ENCODE assay signal across 24 cellular contexts in the genomic region with DNA sequence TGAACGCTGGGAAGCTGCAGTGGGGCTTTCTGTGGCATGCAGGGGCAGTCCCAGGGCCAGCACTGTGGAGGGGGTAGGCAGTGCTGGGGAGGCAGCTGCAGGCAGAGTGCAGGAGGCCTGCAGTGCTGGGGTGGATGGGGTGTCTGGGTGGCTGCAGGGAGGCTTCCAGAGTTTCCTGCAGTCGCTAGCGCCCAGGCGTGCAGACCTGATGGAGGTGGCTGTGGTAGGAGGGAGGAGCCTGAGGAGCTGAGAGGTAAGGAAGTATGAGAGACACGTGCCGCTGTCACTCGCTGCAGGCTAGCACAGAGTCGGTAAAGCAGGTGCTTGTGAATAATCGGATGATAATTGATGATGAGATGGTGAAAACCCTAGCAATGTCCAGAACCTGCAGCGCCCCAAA. TPM values are rescaled to one million over a fixed set of nuclear protein-coding genes. Genes with fewer than 3 reads are reported as not detected.
DNase-seq lines count a peak whose midpoint lies in the region; ATAC-seq and TF ChIP-seq lines count a peak whose summit lies in the region.
"Had no signal": no experiment of that assay in that cellular context is flagged by ENCODE, and none has a peak within 500 bp of the region (broad histone marks: within the 10 kb centered on the region; RNA-seq: fewer than 3 reads in every experiment).

No MANE protein-coding gene starts in this region.

- TF ChIP-seq CTCF in breast epithelium (IDR thresholded peaks at IDR 0.05), result no peak
- TF ChIP-seq CTCF in MCF 10A (IDR thresholded peaks at IDR 0.05; ENCODE audit: unreplicated experiment), result no peak
- TF ChIP-seq CTCF in thoracic aorta (IDR thresholded peaks at IDR 0.05), result no peak
- TF ChIP-seq CTCF in mesothelial cell of epicardium (IDR thresholded peaks at IDR 0.05; ENCODE audit: unreplicated experiment), result no peak

- WGBS in esophagus, 2 donors, result 85 to 88% methylated on average over 10 of the region's 10 CpGs
- WGBS in neuronal stem cell (ENCODE audit: extremely low coverage in 2 of 2, insufficient read length in 2 of 2, insufficient replicate concordance in 1 of 2), 2 donors, result no CpG with 5 or more reads among the region's 10 CpGs

- H2BK12ac ChIP-seq in neuronal stem cell (ENCODE audit: low read length), result no peak overlapping the region

- peak overlapping the region; percentile 11 for H3K18ac ChIP-seq in neuronal stem cell (ENCODE audit: low read length)

- H3K4ac ChIP-seq in neuronal stem cell (ENCODE audit: low read length), result no peak overlapping the region

- no peak overlapping the region for H2AFZ ChIP-seq in neuronal stem cell (ENCODE audit: low read length)

- H3K27ac ChIP-seq in breast epithelium, result peak overlapping the region; percentile 87 to 95
- H3K27ac ChIP-seq in esophagus (ENCODE audit: low read depth in 2 of 2, low read length in 1 of 2), result peak overlapping the region; percentile 14 to 66
- H3K27ac ChIP-seq in neuronal stem cell (replicated peaks; ENCODE audit: low read length), result no peak overlapping the region
- H3K27ac ChIP-seq in thoracic aorta, result peak overlapping the region; percentile 42 to 96

- intact Hi-C loops in breast epithelium (cut with DNase I; ENCODE audit: low total_unique reads) (no loop called here), MCF 10A (cut with micrococcal nuclease) (loop anchor here (5.0 kb wide), 1 partner anchor 91 kb away; no protein-coding TSS in a partner anchor)

- no peaks in the 10 kb centered on the region for H3K79me1 ChIP-seq in neuronal stem cell (ENCODE audit: low read depth, low read length)

- H2BK5ac ChIP-seq in neuronal stem cell (ENCODE audit: low read length), result no peak overlapping the region

- no peak overlapping the region for H2BK15ac ChIP-seq in neuronal stem cell (ENCODE audit: low read length)

- no peaks in the 10 kb centered on the region for H3K9me3 ChIP-seq in breast epithelium
- no peaks in the 10 kb centered on the region for H3K9me3 ChIP-seq in esophagus (ENCODE audit: control insufficient read depth in 2 of 2, insufficient read depth in 1 of 2, low read depth in 1 of 2, low read length in 1 of 2)
- H3K9me3 ChIP-seq in neuronal stem cell (replicated peaks in 1 of 2; ENCODE audit: control insufficient read depth in 2 of 2, insufficient read depth in 1 of 2, low read depth in 1 of 2, low read length in 2 of 2), result no peaks in the 10 kb centered on the region
- no peaks in the 10 kb centered on the region for H3K9me3 ChIP-seq in thoracic aorta

- no peaks in the 10 kb centered on the region for H3K27me3 Mint-ChIP-seq in MCF 10A (ENCODE audit: insufficient read depth, unreplicated experiment)
- no peaks in the 10 kb centered on the region for H3K27me3 Mint-ChIP-seq in mesothelial cell of epicardium (ENCODE audit: low read depth)
- H3K27me3 Mint-ChIP-seq: activated CD4-positive, alpha-beta T cell treated with anti-CD3 and anti-CD28 coated beads for 36 hours; activated naive CD8-positive, alpha-beta T cell treated with anti-CD3 and anti-CD28 coated beads for 36 hours had no signal

- H3K27me3 ChIP-seq in breast epithelium, result no peaks in the 10 kb centered on the region
- H3K27me3 ChIP-seq in esophagus (ENCODE audit: control insufficient read depth in 1 of 2, insufficient read depth in 2 of 2, low read length in 2 of 2), result no peaks in the 10 kb centered on the region
- H3K27me3 ChIP-seq in neuronal stem cell (ENCODE audit: control insufficient read depth in 3 of 3, insufficient read depth in 3 of 3, low read depth in 1 of 3, low read length in 3 of 3), result no peaks in the 10 kb centered on the region
- no peaks in the 10 kb centered on the region for H3K27me3 ChIP-seq in thoracic aorta (replicated peaks; ENCODE audit: insufficient read depth)

- no peak overlapping the region for H2BK120ac ChIP-seq in neuronal stem cell (ENCODE audit: low read depth, low read length)

- H3K4me3 Mint-ChIP-seq in MCF 10A (ENCODE audit: unreplicated experiment), result no peak overlapping the region
- H3K4me3 Mint-ChIP-seq in mesothelial cell of epicardium, result no peak overlapping the region
- H3K4me3 Mint-ChIP-seq: activated CD4-positive, alpha-beta T cell treated with anti-CD3 and anti-CD28 coated beads for 36 hours; activated CD8-positive, alpha-beta T cell treated with anti-CD3 and anti-CD28 coated beads, Interleukin-2, amount 10 ng/mL, durations not matched to agents 7 days and 5 days; activated naive CD8-positive, alpha-beta T cell treated with anti-CD3 and anti-CD28 coated beads for 36 hours; CD4-positive, alpha-beta memory T cell; central memory CD8-positive, alpha-beta T cell; memory B cell; T-helper 2 cell treated with Interferon-gamma antibody and Interleukin-4, amounts not matched to agents 5 μg/mL and 100 μg/mL, for 36 hours had no signal

- CTCF ChIA-PET in MCF 10A (lab: Yijun Ruan, JAX), result interaction anchor here (0.7 to 6.1 kb wide), 3 partner anchors 20 to 92 kb away, joined by 3 to 45 read pairs (median 4); no protein-coding TSS in a partner anchor

- no peak overlapping the region for H2AK5ac ChIP-seq in neuronal stem cell (ENCODE audit: low read depth, low read length)

- no peak overlapping the region for H3K4me2 ChIP-seq in neuronal stem cell (ENCODE audit: insufficient read depth, low read length, poor library complexity, severe bottlenecking)

- H3K4me1 Mint-ChIP-seq in MCF 10A (ENCODE audit: insufficient read depth, unreplicated experiment) (peaks cover 19% of the 10 kb centered on the region), mesothelial cell of epicardium (peaks cover 47% of the 10 kb centered on the region)
- H3K4me1 Mint-ChIP-seq: activated CD4-positive, alpha-beta T cell treated with anti-CD3 and anti-CD28 coated beads for 36 hours; activated naive CD8-positive, alpha-beta T cell treated with anti-CD3 and anti-CD28 coated beads for 36 hours; central memory CD8-positive, alpha-beta T cell; memory B cell had no signal

- BruUV-seq in MCF 10A (replicated peaks; lab: Mats Ljungman, UMichigan), result no TSS peak

- H3K4me1 ChIP-seq in breast epithelium, result peaks cover 14 to 26% of the 10 kb centered on the region in 2 donors
- H3K4me1 ChIP-seq in esophagus (ENCODE audit: control insufficient read depth in 2 of 2, insufficient read depth in 2 of 2, low read length in 1 of 2), result peaks cover 4 to 5% of the 10 kb centered on the region in 2 donors
- peaks cover 23% of the 10 kb centered on the region in 2 donors for H3K4me1 ChIP-seq in neuronal stem cell (ENCODE audit: control insufficient read depth in 2 of 2, insufficient read depth in 1 of 2, low read depth in 1 of 2, low read length in 2 of 2)
- H3K4me1 ChIP-seq in thoracic aorta (ENCODE audit: control insufficient read depth in 1 of 2, low read depth in 2 of 2), result peaks cover 36 to 88% of the 10 kb centered on the region in 2 donors

- H3K27ac Mint-ChIP-seq in MCF 10A (ENCODE audit: low read depth, unreplicated experiment), result no peak overlapping the region
- no peak overlapping the region for H3K27ac Mint-ChIP-seq in mesothelial cell of epicardium
- H3K27ac Mint-ChIP-seq: activated CD4-positive, alpha-beta T cell treated with anti-CD3 and anti-CD28 coated beads for 36 hours; activated CD8-positive, alpha-beta T cell treated with anti-CD3 and anti-CD28 coated beads, Interleukin-2, amount 10 ng/mL, durations not matched to agents 7 days and 5 days; activated naive CD8-positive, alpha-beta T cell treated with anti-CD3 and anti-CD28 coated beads for 36 hours; memory B cell; T-helper 2 cell treated with Interferon-gamma antibody and Interleukin-4, amounts not matched to agents 5 μg/mL and 100 μg/mL, for 36 hours had no signal

- ATAC-seq in thoracic aorta (ENCODE audit: insufficient number of reproducible peaks, low FRiP score, low read depth), result no peak
- ATAC-seq: activated CD4-positive, alpha-beta T cell treated with anti-CD3 and anti-CD28 coated beads for 36 hours; activated CD8-positive, alpha-beta T cell treated with anti-CD3 and anti-CD28 coated beads, Interleukin-2, amount 10 ng/mL, durations not matched to agents 7 days and 5 days had no signal

- H3K36me3 ChIP-seq in breast epithelium (no peaks in the 10 kb centered on the region), esophagus (ENCODE audit: control insufficient read depth in 2 of 2, insufficient read depth in 2 of 2, low read length in 1 of 2) (no peaks in the 10 kb centered on the region), neuronal stem cell (replicated peaks in 1 of 2; ENCODE audit: control insufficient read depth in 2 of 2, insufficient read depth in 2 of 2, low read length in 2 of 2) (peaks cover 0 to 25% of the 10 kb centered on the region in 2 donors), thoracic aorta (no peaks in the 10 kb centered on the region)

- H3K9ac ChIP-seq in neuronal stem cell (ENCODE audit: low read depth, low read length, poor library complexity), result no peak overlapping the region

- H3K9me3 Mint-ChIP-seq in MCF 10A (ENCODE audit: unreplicated experiment) (no peaks in the 10 kb centered on the region), mesothelial cell of epicardium (no peaks in the 10 kb centered on the region)
- H3K9me3 Mint-ChIP-seq: activated naive CD8-positive, alpha-beta T cell treated with anti-CD3 and anti-CD28 coated beads for 36 hours; central memory CD8-positive, alpha-beta T cell; memory B cell; T-helper 2 cell treated with Interferon-gamma antibody and Interleukin-4, amounts not matched to agents 5 μg/mL and 100 μg/mL, for 36 hours had no signal

- H4K91ac ChIP-seq in neuronal stem cell (ENCODE audit: low read depth, low read length, poor library complexity), result no peak overlapping the region

- H3K4me3 ChIP-seq in breast epithelium (no peak overlapping the region), esophagus (ENCODE audit: low read depth in 1 of 2, low read length in 2 of 2) (no peak overlapping the region), neuronal stem cell (ENCODE audit: low read length in 2 of 2) (no peak overlapping the region), thoracic aorta (no peak overlapping the region)

- H3K36me3 Mint-ChIP-seq in MCF 10A (ENCODE audit: insufficient read depth, unreplicated experiment) (no peaks in the 10 kb centered on the region), mesothelial cell of epicardium (peaks cover 2% of the 10 kb centered on the region)
- H3K36me3 Mint-ChIP-seq: activated naive CD8-positive, alpha-beta T cell treated with anti-CD3 and anti-CD28 coated beads for 36 hours; memory B cell had no signal

- POLR2A ChIA-PET in MCF 10A (lab: Yijun Ruan, JAX), result interaction anchor here (0.6 kb wide), 1 partner anchor 118 kb away, joined by 3 read pairs; no protein-coding TSS in a partner anchor

- H3K14ac ChIP-seq in neuronal stem cell (ENCODE audit: low read length), result no peak overlapping the region

- H3K23ac ChIP-seq in neuronal stem cell (ENCODE audit: low read depth, low read length, poor library complexity), result peak overlapping the region; percentile 37

- TF ChIP-seq POLR2A in breast epithelium (IDR thresholded peaks at IDR 0.05), result no peak

- DNase-seq in breast epithelium (ENCODE audit: low spot score in 2 of 2) (no peak), MCF 10A (ENCODE audit: unreplicated experiment) (no peak), neuronal stem cell (ENCODE audit: low spot score) (no peak), thoracic aorta (ENCODE audit: low spot score) (no peak), NCI-H1092 treated with DMSO at 0.1 percent for 48 hours (lab: John Stamatoyannopoulos, UW) (no peak), NCI-H1694 (lab: John Stamatoyannopoulos, UW) (no peak), mesothelial cell of epicardium (ENCODE audit: low spot score in 2 of 2, unreplicated experiment in 2 of 2) (no peak)
- DNase-seq: 8988T; activated CD4-positive, alpha-beta T cell treated with anti-CD3 and anti-CD28 coated beads for 36 hours; activated CD8-positive, alpha-beta T cell treated with anti-CD3 and anti-CD28 coated beads, Interleukin-2, amount 10 ng/mL, durations not matched to agents 7 days and 5 days; activated effector memory CD4-positive, alpha-beta T cell treated with Interleukin-2 at 50 U/mL for 16 hours; activated naive CD8-positive, alpha-beta T cell treated with anti-CD3 and anti-CD28 coated beads for 36 hours; CD4-positive, alpha-beta memory T cell; KG1; kidney glomerular epithelial cell; NCI-H1436 treated with DMSO at 0.1 percent for 48 hours; NCI-H2171; NCI-H510A treated with DMSO at 0.1 percent for 48 hours; SHP77 treated with DMSO at 0.1 percent for 48 hours; stimulated activated CD4-positive, alpha-beta T cell treated with anti-CD3 and anti-CD28 coated beads, Interleukin-2, amount 100 ng/mL, for 48 hours had no signal

- no peak overlapping the region for H4K8ac ChIP-seq in neuronal stem cell (ENCODE audit: low read depth, low read length)

RNA-seq across cellular contexts. Expression of a gene that starts 16.3 kb away (rescaled TPM):
- total RNA-seq in breast epithelium (100 to 1,000 TPM in 2 of 3 donors, 10 to 100 TPM in 1; 32.0 to 319 (median 115) TPM), MCF 10A (2022) (0.12 TPM in 2 replicates), thoracic aorta (100 to 1,000 TPM in 1 of 2 donors, 10 to 100 TPM in 1; 60.9 to 102 TPM), mesothelial cell of epicardium (1.2 to 1.4 TPM (median 1.3 TPM) in 3 replicates)
- 10 to 100 TPM; 20.3 to 40.8 TPM for polyA plus RNA-seq in esophagus
- 0.82 TPM for polyA plus RNA-seq in neuronal stem cell (2013, experiment 1 of 2)
- polyA plus RNA-seq in neuronal stem cell (2013, experiment 2 of 2), result 0.94 TPM

Comparison
In these comparisons a context has a peak if more than half of its experiments do, and no peak if none do; other contexts are left out.
1. RNA of a gene that starts 16.3 kb away (total RNA-seq): 32.0 to 319 TPM in breast epithelium and 60.9 to 102 TPM in thoracic aorta; 1.2 to 1.4 TPM in mesothelial cell of epicardium and 0.12 TPM in MCF 10A; every median in the first group is over 10 times any median in the second.